ENCODE assay signal across 9 cellular contexts in the genomic region with DNA sequence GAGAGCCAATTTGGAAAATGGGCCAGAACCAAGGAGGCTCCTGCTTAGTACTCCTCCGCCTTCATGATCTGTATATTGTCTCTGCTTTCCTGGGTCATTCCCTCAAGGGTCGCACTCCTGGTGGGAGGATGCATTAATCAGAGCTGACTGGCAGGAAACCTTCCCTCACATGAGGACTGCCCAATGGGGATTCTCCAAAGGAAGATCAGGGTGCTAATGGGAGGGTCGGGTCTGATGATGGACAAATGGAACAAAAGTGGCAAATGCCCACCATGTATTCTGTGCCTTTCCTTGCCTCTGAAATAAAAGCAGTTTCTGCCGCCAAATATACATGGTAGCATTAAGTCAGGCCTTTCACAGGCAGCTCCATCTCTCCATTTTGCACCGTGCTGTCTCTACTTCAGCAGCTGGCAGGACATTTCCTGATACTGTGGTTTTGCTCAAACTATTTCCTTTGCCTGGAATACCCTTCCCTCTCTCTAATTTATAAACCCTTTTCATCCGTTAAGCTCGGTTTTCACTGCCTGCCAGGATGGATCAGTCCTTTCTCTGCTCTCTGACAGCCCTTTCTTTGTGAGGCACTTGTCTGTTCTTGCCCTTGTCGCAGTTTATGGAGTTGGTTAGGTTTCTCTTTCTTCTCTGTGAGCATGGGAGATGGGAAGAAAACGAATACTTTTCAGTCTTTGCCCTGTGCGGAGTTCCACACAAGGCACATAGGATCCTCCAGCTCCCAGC. TPM values are rescaled to one million over a fixed set of nuclear protein-coding genes. Genes with fewer than 3 reads are reported as not detected.
DNase-seq lines count a peak whose midpoint lies in the region; ATAC-seq and TF ChIP-seq lines count a peak whose summit lies in the region.
"Had no signal": no experiment of that assay in that cellular context is flagged by ENCODE, and none has a peak within 500 bp of the region (broad histone marks: within the 10 kb centered on the region; RNA-seq: fewer than 3 reads in every experiment).

No MANE protein-coding gene starts in this region.

- peak overlapping the region; percentile 17 to 66 (median 36); a peak in 21 of 22 replicates for H3K4me2 ChIP-seq in BLaER1 treated with 17β-estradiol and CSF1 and Interleukin-3, amounts not matched to agents 10 nM and 100 nM

- H3K36me3 ChIP-seq in BLaER1 treated with 17β-estradiol and CSF1 and Interleukin-3, amounts not matched to agents 10 nM and 100 nM, result peaks cover 16 to 85% (median 35%) of the 10 kb centered on the region in 11 experiments; a peak in 21 of 22 replicates
- no peaks in the 10 kb centered on the region for H3K36me3 ChIP-seq in naive thymus-derived CD4-positive, alpha-beta T cell (ENCODE audit: control insufficient read depth in 2 of 3, insufficient read depth in 3 of 3, low read length in 3 of 3)
- no peaks in the 10 kb centered on the region for H3K36me3 ChIP-seq in ascending aorta
- H3K36me3 ChIP-seq in body of pancreas (replicated peaks in 1 of 2; ENCODE audit: insufficient read depth in 1 of 2, low read depth in 2 of 2), result no peaks in the 10 kb centered on the region

- H3K27ac Mint-ChIP-seq in IgD-negative memory B cell, result peak overlapping the region; percentile 2 to 53 (median 15)
- peak overlapping the region; percentile 0 for H3K27ac Mint-ChIP-seq in central memory CD8-positive, alpha-beta T cell (ENCODE audit: low read depth)
- peak overlapping the region in 7 of 9 donors; percentile 11 to 77 (median 43) for H3K27ac Mint-ChIP-seq in naive thymus-derived CD4-positive, alpha-beta T cell

- H3K36me3 Mint-ChIP-seq in IgD-negative memory B cell, result no peaks in the 10 kb centered on the region
- peaks cover 2% of the 10 kb centered on the region for H3K36me3 Mint-ChIP-seq in central memory CD8-positive, alpha-beta T cell (ENCODE audit: insufficient read depth)
- H3K36me3 Mint-ChIP-seq in naive thymus-derived CD4-positive, alpha-beta T cell, result peaks cover 0 to 8% (median 0%) of the 10 kb centered on the region in 5 donors

- H3K27me3 Mint-ChIP-seq in IgD-negative memory B cell, result no peaks in the 10 kb centered on the region
- H3K27me3 Mint-ChIP-seq in central memory CD8-positive, alpha-beta T cell, result no peaks in the 10 kb centered on the region
- H3K27me3 Mint-ChIP-seq in naive thymus-derived CD4-positive, alpha-beta T cell, result no peaks in the 10 kb centered on the region

- WGBS in body of pancreas, 2 donors, result 73 to 83% methylated on average over 10 of the region's 10 CpGs

- peaks cover 50 to 60% (median 57%) of the 10 kb centered on the region in 3 donors for H3K4me1 Mint-ChIP-seq in IgD-negative memory B cell
- peaks cover 42% of the 10 kb centered on the region for H3K4me1 Mint-ChIP-seq in central memory CD8-positive, alpha-beta T cell
- H3K4me1 Mint-ChIP-seq in naive thymus-derived CD4-positive, alpha-beta T cell, result peaks cover 28 to 61% (median 55%) of the 10 kb centered on the region in 7 donors

- peak overlapping the region in 2 of 11 experiments; percentile 19 to 28; a peak in 2 of 22 replicates for H3K9ac ChIP-seq in BLaER1 treated with 17β-estradiol and CSF1 and Interleukin-3, amounts not matched to agents 10 nM and 100 nM
- H3K9ac ChIP-seq: parathyroid adenoma had no signal

- H3K27ac ChIP-seq in BLaER1 treated with 17β-estradiol and CSF1 and Interleukin-3, amounts not matched to agents 10 nM and 100 nM, result peak overlapping the region in 5 of 11 experiments; percentile 2 to 68 (median 18); a peak in 4 of 22 replicates
- H3K27ac ChIP-seq in naive thymus-derived CD4-positive, alpha-beta T cell (ENCODE audit: low read depth, low read length), result no peak overlapping the region
- H3K27ac ChIP-seq in ascending aorta (no peak overlapping the region), body of pancreas (peak overlapping the region in 1 of 4 donors; percentile 48)
- H3K27ac ChIP-seq: parathyroid adenoma had no signal

- CTCF ChIA-PET in naive thymus-derived CD4-positive, alpha-beta T cell (lab: Charles Lee), result interaction anchor here (1.0 to 2.6 kb wide), 2 partner anchors 11 to 179 kb away, joined by 4 to 12 read pairs; no protein-coding TSS in a partner anchor

- TF ChIP-seq CTCF in ascending aorta (IDR thresholded peaks at IDR 0.05), result no peak
- TF ChIP-seq CTCF in body of pancreas (IDR thresholded peaks at IDR 0.05), result no peak

- DNase-seq in central memory CD8-positive, alpha-beta T cell (ENCODE audit: low spot score in 2 of 2), result no peak
- no peak for DNase-seq in naive thymus-derived CD4-positive, alpha-beta T cell
- DNase-seq in ascending aorta (ENCODE audit: low spot score in 2 of 2) (no peak), body of pancreas (no peak), T-helper 9 cell (no peak)

- peaks cover 43 to 69% (median 52%) of the 10 kb centered on the region in 10 experiments for H3K4me1 ChIP-seq in BLaER1 treated with 17β-estradiol and CSF1 and Interleukin-3, amounts not matched to agents 10 nM and 100 nM
- peaks cover 4 to 17% of the 10 kb centered on the region in 2 donors for H3K4me1 ChIP-seq in naive thymus-derived CD4-positive, alpha-beta T cell (ENCODE audit: control insufficient read depth in 2 of 2, insufficient read depth in 2 of 2, low read length in 2 of 2)
- H3K4me1 ChIP-seq in ascending aorta (peaks cover 0 to 4% of the 10 kb centered on the region in 2 donors), body of pancreas (peaks cover 54% of the 10 kb centered on the region)

- no peak overlapping the region for H3K4me3 ChIP-seq in BLaER1 treated with 17β-estradiol and CSF1 and Interleukin-3, amounts not matched to agents 10 nM and 100 nM
- no peak overlapping the region for H3K4me3 ChIP-seq in naive thymus-derived CD4-positive, alpha-beta T cell (ENCODE audit: low read length)
- H3K4me3 ChIP-seq in ascending aorta (no peak overlapping the region), body of pancreas (no peak overlapping the region)

- intact Hi-C loops in naive thymus-derived CD4-positive, alpha-beta T cell (cut with micrococcal nuclease), result no loop called here
- intact Hi-C loops in ascending aorta (cut with DNase I), result no loop called here
- intact Hi-C loops in body of pancreas (cut with DNase I), result no loop called here

- peak overlapping the region in 2 of 4 donors; percentile 68 to 84 for H3K4me3 Mint-ChIP-seq in IgD-negative memory B cell
- no peak overlapping the region for H3K4me3 Mint-ChIP-seq in central memory CD8-positive, alpha-beta T cell
- H3K4me3 Mint-ChIP-seq in naive thymus-derived CD4-positive, alpha-beta T cell, result peak overlapping the region in 1 of 10 donors; percentile 5

- no peaks in the 10 kb centered on the region for H3K27me3 ChIP-seq in BLaER1 treated with 17β-estradiol and CSF1 and Interleukin-3, amounts not matched to agents 10 nM and 100 nM
- no peaks in the 10 kb centered on the region for H3K27me3 ChIP-seq in naive thymus-derived CD4-positive, alpha-beta T cell (ENCODE audit: control insufficient read depth in 2 of 2, insufficient read depth in 2 of 2, low read length in 2 of 2)
- H3K27me3 ChIP-seq in ascending aorta (no peaks in the 10 kb centered on the region), body of pancreas (no peaks in the 10 kb centered on the region)

- no peak for ATAC-seq in central memory CD8-positive, alpha-beta T cell (replicated peaks; ENCODE audit: extremely low read depth, poor library complexity, severe bottlenecking)
- no peak for ATAC-seq in naive thymus-derived CD4-positive, alpha-beta T cell
- ATAC-seq in body of pancreas (no peak), HG02970 (IDR thresholded peaks at IDR 0.05; ENCODE audit: low FRiP score, unreplicated experiment) (no peak)

- TF ChIP-seq POLR2A in body of pancreas (IDR thresholded peaks at IDR 0.05), result no peak

- no peaks in the 10 kb centered on the region for H3K9me3 ChIP-seq in BLaER1 treated with 17β-estradiol and CSF1 and Interleukin-3, amounts not matched to agents 10 nM and 100 nM (replicated peaks in 1 of 11)
- H3K9me3 ChIP-seq in naive thymus-derived CD4-positive, alpha-beta T cell (ENCODE audit: control insufficient read depth in 2 of 3, low read length in 3 of 3), result no peaks in the 10 kb centered on the region
- H3K9me3 ChIP-seq in ascending aorta, result no peaks in the 10 kb centered on the region
- no peaks in the 10 kb centered on the region for H3K9me3 ChIP-seq in body of pancreas

- POLR2A ChIA-PET in naive thymus-derived CD4-positive, alpha-beta T cell (lab: Charles Lee), result interaction anchor here (0.6 to 1.0 kb wide), 2 partner anchors 15 to 149 kb away, joined by 3 read pairs; no protein-coding TSS in a partner anchor

- H4K20me1 ChIP-seq in BLaER1 treated with 17β-estradiol and CSF1 and Interleukin-3, amounts not matched to agents 10 nM and 100 nM, result peaks cover 62 to 100% (median 98%) of the 10 kb centered on the region in 11 experiments; a peak in 21 of 22 replicates

- H3K9me3 Mint-ChIP-seq in IgD-negative memory B cell, result no peaks in the 10 kb centered on the region
- no peaks in the 10 kb centered on the region for H3K9me3 Mint-ChIP-seq in central memory CD8-positive, alpha-beta T cell
- H3K9me3 Mint-ChIP-seq in naive thymus-derived CD4-positive, alpha-beta T cell, result no peaks in the 10 kb centered on the region

RNA-seq across cellular contexts. Expression of a gene that starts 13.5 kb away (rescaled TPM):
- 59.8 TPM for polyA plus RNA-seq in IgD-negative memory B cell
- total RNA-seq in naive thymus-derived CD4-positive, alpha-beta T cell, result 100 to 1,000 TPM in 3 of 5 experiments, 10 to 100 TPM in 2; 71.5 to 117 (median 101) TPM
- polyA plus RNA-seq in naive thymus-derived CD4-positive, alpha-beta T cell, result 10 to 100 TPM; 17.4 to 21.0 TPM
- total RNA-seq in ascending aorta (46.1 TPM), body of pancreas (10 to 100 TPM; 40.2 to 68.6 TPM)

RNA-seq across cellular contexts. Expression of a gene that starts 46.0 kb away (rescaled TPM):
- polyA plus RNA-seq in IgD-negative memory B cell, result 6.1 TPM
- 10 to 100 TPM; 13.7 to 22.8 (median 18.2) TPM for total RNA-seq in naive thymus-derived CD4-positive, alpha-beta T cell
- 1 to 10 TPM; 4.5 to 9.1 TPM for polyA plus RNA-seq in naive thymus-derived CD4-positive, alpha-beta T cell
- total RNA-seq in ascending aorta, result 6.4 TPM
- total RNA-seq in body of pancreas, result 10 to 100 TPM in 1 of 2 donors, 1 to 10 TPM in 1; 3.1 to 13.5 TPM
